Comparison of ENCODE assay signal across 18 cellular contexts in genomic region chr1:229882621-229883020, GRCh38.
"Had no signal": no experiment of that assay in that cellular context is flagged by ENCODE, and none has a peak within 500 bp of the region (broad histone marks: within the 10 kb centered on the region; RNA-seq: fewer than 3 reads in every experiment).

No MANE protein-coding gene starts in this region.

- H3K4me3 Mint-ChIP-seq: activated CD4-positive, alpha-beta memory T cell treated with anti-CD3 and anti-CD28 coated beads, Interleukin-2, amount 10 ng/mL, durations not matched to agents 7 days and 5 days; activated CD8-positive, alpha-beta memory T cell treated with anti-CD3 and anti-CD28 coated beads, Interleukin-2, amount 10 ng/mL, durations not matched to agents 7 days and 5 days; activated naive CD8-positive, alpha-beta T cell treated with anti-CD3 and anti-CD28 coated beads for 36 hours; activated T-helper 17 cell treated with anti-CD3 and anti-CD28 coated beads, Interleukin-2, amount 50 U/mL, for 72 hours had no signal

- H3K4me1 ChIP-seq: left lung had no signal

- H3K9me3 ChIP-seq: gastroesophageal sphincter, left lung had no signal

- H3K9me3 Mint-ChIP-seq: activated CD4-positive, alpha-beta memory T cell treated with anti-CD3 and anti-CD28 coated beads, Interleukin-2, amount 10 ng/mL, durations not matched to agents 7 days and 5 days; activated naive CD8-positive, alpha-beta T cell treated with anti-CD3 and anti-CD28 coated beads for 36 hours; activated T-helper 17 cell treated with anti-CD3 and anti-CD28 coated beads, Interleukin-2, amount 50 U/mL, for 72 hours had no signal

- H3K27ac ChIP-seq: coronary artery, gastroesophageal sphincter, heart left ventricle, left lung, WERI-Rb-1 had no signal

- DNase-seq: activated CD4-positive, alpha-beta memory T cell treated with anti-CD3 and anti-CD28 coated beads, Interleukin-2, amount 10 ng/mL, durations not matched to agents 7 days and 5 days; activated CD4-positive, alpha-beta T cell treated with anti-CD3 and anti-CD28 coated beads for 1 hour; activated CD8-positive, alpha-beta memory T cell treated with anti-CD3 and anti-CD28 coated beads, Interleukin-2, amount 10 ng/mL, durations not matched to agents 7 days and 5 days; activated naive CD4-positive, alpha-beta T cell; activated naive CD8-positive, alpha-beta T cell treated with anti-CD3 and anti-CD28 coated beads for 36 hours; amniotic stem cell; central memory CD4-positive, alpha-beta T cell; heart left ventricle; left lung; mammary epithelial cell; midbrain; stimulated activated naive CD4-positive, alpha-beta T cell; T-helper 2 cell; WERI-Rb-1 had no signal

- H3K4me3 ChIP-seq: coronary artery, gastroesophageal sphincter, heart left ventricle, left lung had no signal

- H3K27ac Mint-ChIP-seq: activated CD4-positive, alpha-beta memory T cell treated with anti-CD3 and anti-CD28 coated beads, Interleukin-2, amount 10 ng/mL, durations not matched to agents 7 days and 5 days; activated CD8-positive, alpha-beta memory T cell treated with anti-CD3 and anti-CD28 coated beads, Interleukin-2, amount 10 ng/mL, durations not matched to agents 7 days and 5 days; activated naive CD8-positive, alpha-beta T cell treated with anti-CD3 and anti-CD28 coated beads for 36 hours; activated T-helper 17 cell treated with anti-CD3 and anti-CD28 coated beads, Interleukin-2, amount 50 U/mL, for 72 hours; progenitor cell of endocrine pancreas had no signal

- H3K36me3 ChIP-seq: gastroesophageal sphincter, heart left ventricle, left lung, WERI-Rb-1 had no signal

- ATAC-seq: activated CD8-positive, alpha-beta memory T cell treated with anti-CD3 and anti-CD28 coated beads, Interleukin-2, amount 10 ng/mL, durations not matched to agents 7 days and 5 days; activated T-helper 17 cell treated with anti-CD3 and anti-CD28 coated beads, Interleukin-2, amount 50 U/mL, for 72 hours; gastroesophageal sphincter; heart left ventricle; left lung had no signal

- H3K4me1 Mint-ChIP-seq: activated CD4-positive, alpha-beta memory T cell treated with anti-CD3 and anti-CD28 coated beads, Interleukin-2, amount 10 ng/mL, durations not matched to agents 7 days and 5 days; activated CD8-positive, alpha-beta memory T cell treated with anti-CD3 and anti-CD28 coated beads, Interleukin-2, amount 10 ng/mL, durations not matched to agents 7 days and 5 days; activated T-helper 17 cell treated with anti-CD3 and anti-CD28 coated beads, Interleukin-2, amount 50 U/mL, for 72 hours had no signal

- H3K27me3 ChIP-seq: gastroesophageal sphincter, heart left ventricle had no signal

- H3K36me3 Mint-ChIP-seq: activated CD8-positive, alpha-beta memory T cell treated with anti-CD3 and anti-CD28 coated beads, Interleukin-2, amount 10 ng/mL, durations not matched to agents 7 days and 5 days; activated naive CD8-positive, alpha-beta T cell treated with anti-CD3 and anti-CD28 coated beads for 36 hours had no signal
